ENCODE assay signal across 18 cellular contexts in the genomic region with DNA sequence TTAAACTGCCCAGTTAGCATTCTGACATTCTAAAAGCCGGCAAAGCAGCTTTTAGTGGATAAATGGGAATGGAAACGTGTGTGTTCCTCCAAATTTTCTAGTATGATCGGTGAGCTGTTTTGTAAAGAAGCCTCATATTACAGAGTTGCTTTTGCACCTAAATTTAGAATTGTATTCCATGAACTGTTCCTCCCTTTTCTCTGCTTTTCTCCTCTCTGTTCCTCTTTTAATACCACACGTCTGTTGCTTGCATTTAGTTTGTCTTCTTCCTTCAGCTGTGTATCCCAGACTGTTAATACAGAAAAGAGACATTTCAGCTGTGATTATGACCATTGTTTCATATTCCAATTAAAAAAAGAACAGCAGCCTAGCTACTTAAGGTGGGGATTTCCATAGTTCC. TPM values are rescaled to one million over a fixed set of nuclear protein-coding genes. Genes with fewer than 3 reads are reported as not detected.
DNase-seq lines count a peak whose midpoint lies in the region; ATAC-seq and TF ChIP-seq lines count a peak whose summit lies in the region.
"Had no signal": no experiment of that assay in that cellular context is flagged by ENCODE, and none has a peak within 500 bp of the region (broad histone marks: within the 10 kb centered on the region; RNA-seq: fewer than 3 reads in every experiment).

No MANE protein-coding gene starts in this region.

- H3K27me3 ChIP-seq in heart right ventricle (no peaks in the 10 kb centered on the region), muscle layer of colon (ENCODE audit: control insufficient read depth in 1 of 2, insufficient read depth in 2 of 2, low read length in 2 of 2) (no peaks in the 10 kb centered on the region), hepatocyte (no peaks in the 10 kb centered on the region)
- H3K27me3 ChIP-seq: thyroid gland had no signal

- H3K36me3 Mint-ChIP-seq in activated T-helper 17 cell treated with anti-CD3 and anti-CD28 coated beads, Interleukin-2, amount 50 U/mL, for 72 hours (ENCODE audit: low read depth): peaks cover 96% of the 10 kb centered on the region

- DNase-seq in heart right ventricle (no peak), Right ventricle myocardium superior (no peak), hepatocyte (ENCODE audit: low spot score) (no peak), foreskin fibroblast (no peak), DMS79 treated with DMSO at 0.1 percent for 48 hours (lab: John Stamatoyannopoulos, UW) (no peak)
- DNase-seq: activated CD4-positive, alpha-beta T cell treated with anti-CD3 and anti-CD28 coated beads, Interleukin-2, amount 50 U/mL, for 1 hour; activated CD8-positive, alpha-beta memory T cell treated with anti-CD3 and anti-CD28 coated beads, Interleukin-2, amount 50 U/mL, for 48 hours; activated naive CD4-positive, alpha-beta T cell treated with Interleukin-2 at 50 U/mL for 16 hours; cortex of kidney; NCI-H2171; stimulated activated CD4-positive, alpha-beta T cell treated with anti-CD3 and anti-CD28 coated beads, Interleukin-15, amount 100 ng/mL, for 24 hours; thyroid gland had no signal

- H3K9me3 Mint-ChIP-seq in activated T-helper 17 cell treated with anti-CD3 and anti-CD28 coated beads, Interleukin-2, amount 50 U/mL, for 72 hours: no peaks in the 10 kb centered on the region
- H3K9me3 Mint-ChIP-seq: stimulated activated memory B cell treated with anti-CD40 and anti-IgM and Interleukin-4, amounts not matched to agents 10 μg/mL and 1 μg/mL and 100 μg/mL, for 72 hours had no signal

- peak overlapping the region; percentile 48 for H3K27ac Mint-ChIP-seq in activated T-helper 17 cell treated with anti-CD3 and anti-CD28 coated beads, Interleukin-2, amount 50 U/mL, for 72 hours
- H3K27ac Mint-ChIP-seq: stimulated activated memory B cell treated with anti-CD40 and anti-IgM and Interleukin-4, amounts not matched to agents 10 μg/mL and 1 μg/mL and 100 μg/mL, for 72 hours had no signal

- H3K9ac ChIP-seq in muscle layer of colon (ENCODE audit: low read length): peak overlapping the region; percentile 20

- no peaks in the 10 kb centered on the region for H3K9me2 ChIP-seq in hepatocyte (replicated peaks; ENCODE audit: insufficient read depth)

- H3K4me3 ChIP-seq in heart right ventricle (peak overlapping the region in 1 of 10 donors; percentile 4), muscle layer of colon (ENCODE audit: low read depth in 1 of 2, low read length in 2 of 2) (no peak overlapping the region), hepatocyte (no peak overlapping the region), foreskin fibroblast (ENCODE audit: low read depth in 1 of 2, low read length in 2 of 2) (no peak overlapping the region)
- H3K4me3 ChIP-seq: lung, SK-N-MC, thyroid gland had no signal

- H3K27ac ChIP-seq in heart right ventricle: peak overlapping the region in 8 of 10 donors; percentile 18 to 71 (median 51)
- no peak overlapping the region for H3K27ac ChIP-seq in muscle layer of colon (ENCODE audit: low read depth, low read length)
- no peak overlapping the region for H3K27ac ChIP-seq in hepatocyte
- H3K27ac ChIP-seq: SK-N-MC, thyroid gland had no signal

- peaks cover 46% of the 10 kb centered on the region for H3K4me1 Mint-ChIP-seq in activated T-helper 17 cell treated with anti-CD3 and anti-CD28 coated beads, Interleukin-2, amount 50 U/mL, for 72 hours

- H3K36me3 ChIP-seq in heart right ventricle (peaks cover 0 to 80% (median 11%) of the 10 kb centered on the region in 9 donors), muscle layer of colon (ENCODE audit: insufficient read depth, low read length) (peaks cover 26% of the 10 kb centered on the region), hepatocyte (replicated peaks; ENCODE audit: insufficient read depth, low read depth) (no peaks in the 10 kb centered on the region)

- intact Hi-C loops in heart right ventricle (cut with DNase I) (loop anchor here in 5 of 10 donors (5.0 to 10.0 kb wide), 7 partner anchors 46 to 278 kb away; no protein-coding TSS in a partner anchor), Right ventricle myocardium superior (cut with DNase I) (loop anchor here (10.0 kb wide), 1 partner anchor 224 kb away; no protein-coding TSS in a partner anchor)

- H4K20me1 ChIP-seq in hepatocyte (ENCODE audit: insufficient read depth, poor library complexity, severe bottlenecking): peaks cover 61% of the 10 kb centered on the region

- H3K4me3 Mint-ChIP-seq in activated T-helper 17 cell treated with anti-CD3 and anti-CD28 coated beads, Interleukin-2, amount 50 U/mL, for 72 hours: no peak overlapping the region
- H3K4me3 Mint-ChIP-seq: stimulated activated memory B cell treated with anti-CD40 and anti-IgM and Interleukin-4, amounts not matched to agents 10 μg/mL and 1 μg/mL and 100 μg/mL, for 72 hours had no signal

- H3K4me1 ChIP-seq in heart right ventricle: peaks cover 16 to 100% (median 85%) of the 10 kb centered on the region in 9 donors
- H3K4me1 ChIP-seq in muscle layer of colon (ENCODE audit: insufficient read depth, low read length): peaks cover 87% of the 10 kb centered on the region
- no peaks in the 10 kb centered on the region for H3K4me1 ChIP-seq in hepatocyte (ENCODE audit: insufficient read depth)
- H3K4me1 ChIP-seq: thyroid gland had no signal

- H2AFZ ChIP-seq in hepatocyte: no peak overlapping the region

- no peak for TF ChIP-seq CTCF in heart right ventricle (IDR thresholded peaks at IDR 0.05)
- no peak for TF ChIP-seq CTCF in hepatocyte (IDR thresholded peaks at IDR 0.05; ENCODE audit: poor library complexity)
- no peak for TF ChIP-seq CTCF in foreskin fibroblast (IDR thresholded peaks at IDR 0.05; ENCODE audit: low read depth, low read length)

- peaks cover 89% of the 10 kb centered on the region for H3K79me2 ChIP-seq in hepatocyte

- no peaks in the 10 kb centered on the region for H3K27me3 Mint-ChIP-seq in activated T-helper 17 cell treated with anti-CD3 and anti-CD28 coated beads, Interleukin-2, amount 50 U/mL, for 72 hours
- H3K27me3 Mint-ChIP-seq: stimulated activated memory B cell treated with anti-CD40 and anti-IgM and Interleukin-4, amounts not matched to agents 10 μg/mL and 1 μg/mL and 100 μg/mL, for 72 hours had no signal

- WGBS in heart right ventricle, 2 donors: 24 to 44% methylated on average over 4 of the region's 4 CpGs
- 82% methylated on average over 4 of the region's 4 CpGs for WGBS in hepatocyte (ENCODE audit: low lambda C conversion rate, missing lambda C conversion rate)

- no peak for ATAC-seq in heart right ventricle
- no peak for ATAC-seq in Right ventricle myocardium superior (ENCODE audit: poor library complexity)
- ATAC-seq in activated T-helper 17 cell treated with anti-CD3 and anti-CD28 coated beads, Interleukin-2, amount 50 U/mL, for 72 hours (replicated peaks): no peak
- ATAC-seq in GM19463 (IDR thresholded peaks at IDR 0.05; ENCODE audit: unreplicated experiment): no peak
- ATAC-seq: stimulated activated memory B cell treated with anti-CD40 and anti-IgM and Interleukin-4, amounts not matched to agents 10 μg/mL and 1 μg/mL and 100 μg/mL, for 72 hours had no signal

- no peaks in the 10 kb centered on the region for H3K9me3 ChIP-seq in heart right ventricle
- H3K9me3 ChIP-seq in muscle layer of colon (ENCODE audit: low read length): no peaks in the 10 kb centered on the region
- H3K9me3 ChIP-seq in hepatocyte (ENCODE audit: low read depth): no peaks in the 10 kb centered on the region
- H3K9me3 ChIP-seq: thyroid gland had no signal

- H3K4me2 ChIP-seq in hepatocyte: no peak overlapping the region

RNA-seq across cellular contexts. Expression of gene DYRK2, which starts 10.8 kb away (rescaled TPM):
- total RNA-seq in heart right ventricle (10 to 100 TPM; 30.0 to 55.8 (median 44.2) TPM), Right ventricle myocardium superior (45.8 TPM), hepatocyte (39.2 and 39.9 TPM in 2 replicates)
- polyA plus RNA-seq in heart right ventricle (10 to 100 TPM in 1 of 2 donors, 1 to 10 TPM in 1; 6.4 to 10.1 TPM), hepatocyte (18.4 and 20.1 TPM in 2 replicates)
- total RNA-seq in activated T-helper 17 cell treated with anti-CD3 and anti-CD28 coated beads, Interleukin-2, amount 50 U/mL, for 72 hours: 10 to 100 TPM; 16.6 to 17.6 TPM

Comparison
In these comparisons a context has a peak if more than half of its experiments do, and no peak if none do; other contexts are left out.
1. H3K27ac ChIP-seq: peak in heart right ventricle (8 of 10); none in muscle layer of colon (single experiment) and hepatocyte (single experiment).